Comparison of ENCODE assay signal across 3 cellular contexts in the genomic region with DNA sequence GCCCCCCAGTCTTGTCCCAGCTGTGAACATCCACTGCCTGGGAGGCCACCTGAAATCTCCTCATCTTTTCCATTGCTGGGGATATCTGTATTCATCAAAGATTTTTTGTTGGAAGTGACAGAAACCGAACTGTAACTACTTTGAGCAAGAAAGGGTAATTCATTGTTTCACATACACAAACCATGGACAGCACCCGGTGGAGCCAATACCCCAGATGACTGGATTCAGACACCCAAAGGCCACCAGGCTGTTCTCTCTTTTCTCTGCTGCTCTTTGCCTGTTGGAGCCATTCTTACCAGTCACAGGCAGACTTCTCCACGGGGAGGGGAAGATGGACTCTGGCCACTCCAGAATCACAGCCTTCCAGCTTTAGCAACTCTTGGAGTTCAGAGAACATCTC.
A peak's percentile ranks its signal among the peaks of the same experiment; 100 is the strongest.
TF ChIP-seq lines count a peak whose summit lies in the region.

No MANE protein-coding gene starts in this region.

TF ChIP-seq in HepG2, 621 proteins besides CTCF, POLR2A, EP300 and RAD21 (continues in another document):
- TF ChIP-seq MIER2 (CRISPR knock-in tag; IDR thresholded peaks at IDR 0.05) = peak; percentile 92
- TF ChIP-seq ZFY (CRISPR knock-in tag; IDR thresholded peaks at IDR 0.05) = no peak
- no peak for TF ChIP-seq MYC (CRISPR knock-in tag; IDR thresholded peaks at IDR 0.05; ENCODE audit: borderline replicate concordance)
- no peak for TF ChIP-seq ZNF121 (CRISPR knock-in tag; IDR thresholded peaks at IDR 0.05)
- no peak for TF ChIP-seq ZNF574 (CRISPR knock-in tag; IDR thresholded peaks at IDR 0.05)
- no peak for TF ChIP-seq SOX13 (IDR thresholded peaks at IDR 0.05)
- no peak for TF ChIP-seq SOX13 (CRISPR knock-in tag; conservative IDR thresholded peaks at IDR 0.05 in 1 of 2, IDR thresholded peaks at IDR 0.05 in 1 of 2)
- no peak for TF ChIP-seq TFAP4 (IDR thresholded peaks at IDR 0.05; ENCODE audit: borderline replicate concordance, low read depth)
- TF ChIP-seq DNMT1 (CRISPR knock-in tag; IDR thresholded peaks at IDR 0.05) = no peak
- TF ChIP-seq ZSCAN21 (CRISPR knock-in tag; IDR thresholded peaks at IDR 0.05; ENCODE audit: borderline replicate concordance) = no peak
- no peak for TF ChIP-seq NFYB (CRISPR knock-in tag; IDR thresholded peaks at IDR 0.05)
- no peak for TF ChIP-seq ZNF616 (CRISPR knock-in tag; IDR thresholded peaks at IDR 0.05; ENCODE audit: low read depth)
- no peak for TF ChIP-seq ADNP (CRISPR knock-in tag; IDR thresholded peaks at IDR 0.05)
- no peak for TF ChIP-seq KLF15 (CRISPR knock-in tag; IDR thresholded peaks at IDR 0.05; ENCODE audit: borderline replicate concordance)

TF ChIP-seq in PFSK-1, 5 proteins besides CTCF, POLR2A, EP300 and RAD21:
- TF ChIP-seq SIN3A (IDR thresholded peaks at IDR 0.05; ENCODE audit: borderline replicate concordance, insufficient read depth, low read length) (no peak), TAF1 (IDR thresholded peaks at IDR 0.05; ENCODE audit: borderline replicate concordance, insufficient read depth, low read length) (no peak), FOXP2 (optimal IDR thresholded peaks at IDR 0.05; ENCODE audit: borderline replicate concordance, extremely low read depth, extremely low read length, insufficient read depth) (no peak), POLR2AphosphoS5 (IDR thresholded peaks at IDR 0.05; ENCODE audit: low read depth, low read length) (no peak)
- TF ChIP-seq, protein P1, sequence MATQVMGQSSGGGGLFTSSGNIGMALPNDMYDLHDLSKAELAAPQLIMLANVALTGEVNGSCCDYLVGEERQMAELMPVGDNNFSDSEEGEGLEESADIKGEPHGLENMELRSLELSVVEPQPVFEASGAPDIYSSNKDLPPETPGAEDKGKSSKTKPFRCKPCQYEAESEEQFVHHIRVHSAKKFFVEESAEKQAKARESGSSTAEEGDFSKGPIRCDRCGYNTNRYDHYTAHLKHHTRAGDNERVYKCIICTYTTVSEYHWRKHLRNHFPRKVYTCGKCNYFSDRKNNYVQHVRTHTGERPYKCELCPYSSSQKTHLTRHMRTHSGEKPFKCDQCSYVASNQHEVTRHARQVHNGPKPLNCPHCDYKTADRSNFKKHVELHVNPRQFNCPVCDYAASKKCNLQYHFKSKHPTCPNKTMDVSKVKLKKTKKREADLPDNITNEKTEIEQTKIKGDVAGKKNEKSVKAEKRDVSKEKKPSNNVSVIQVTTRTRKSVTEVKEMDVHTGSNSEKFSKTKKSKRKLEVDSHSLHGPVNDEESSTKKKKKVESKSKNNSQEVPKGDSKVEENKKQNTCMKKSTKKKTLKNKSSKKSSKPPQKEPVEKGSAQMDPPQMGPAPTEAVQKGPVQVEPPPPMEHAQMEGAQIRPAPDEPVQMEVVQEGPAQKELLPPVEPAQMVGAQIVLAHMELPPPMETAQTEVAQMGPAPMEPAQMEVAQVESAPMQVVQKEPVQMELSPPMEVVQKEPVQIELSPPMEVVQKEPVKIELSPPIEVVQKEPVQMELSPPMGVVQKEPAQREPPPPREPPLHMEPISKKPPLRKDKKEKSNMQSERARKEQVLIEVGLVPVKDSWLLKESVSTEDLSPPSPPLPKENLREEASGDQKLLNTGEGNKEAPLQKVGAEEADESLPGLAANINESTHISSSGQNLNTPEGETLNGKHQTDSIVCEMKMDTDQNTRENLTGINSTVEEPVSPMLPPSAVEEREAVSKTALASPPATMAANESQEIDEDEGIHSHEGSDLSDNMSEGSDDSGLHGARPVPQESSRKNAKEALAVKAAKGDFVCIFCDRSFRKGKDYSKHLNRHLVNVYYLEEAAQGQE (IDR thresholded peaks at IDR 0.05; ENCODE audit: insufficient read depth in 1 of 2, low read depth in 2 of 2, low read length in 2 of 2) = peak; percentile 60 to 87

TF ChIP-seq in endothelial cell of umbilical vein, 7 proteins besides CTCF, POLR2A, EP300 and RAD21:
- TF ChIP-seq POLR2AphosphoS5 (IDR thresholded peaks at IDR 0.05; ENCODE audit: insufficient read depth, low read depth, low read length) (no peak), GATA2 (IDR thresholded peaks at IDR 0.05; ENCODE audit: insufficient read depth, insufficient read length, low read depth, low read length) (no peak), EZH2 (IDR thresholded peaks at IDR 0.05; ENCODE audit: borderline replicate concordance, low read depth, low read length, severe bottlenecking) (no peak), MYC (IDR thresholded peaks at IDR 0.05; ENCODE audit: low read depth, low read length) (no peak), JUN (IDR thresholded peaks at IDR 0.05; ENCODE audit: borderline replicate concordance, insufficient read depth, insufficient read length, low read depth) (no peak), FOS (IDR thresholded peaks at IDR 0.05; ENCODE audit: borderline replicate concordance, insufficient read depth, low read length) (no peak)
- TF ChIP-seq, protein P2, sequence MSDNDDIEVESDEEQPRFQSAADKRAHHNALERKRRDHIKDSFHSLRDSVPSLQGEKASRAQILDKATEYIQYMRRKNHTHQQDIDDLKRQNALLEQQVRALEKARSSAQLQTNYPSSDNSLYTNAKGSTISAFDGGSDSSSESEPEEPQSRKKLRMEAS (IDR thresholded peaks at IDR 0.05; ENCODE audit: insufficient read depth, insufficient read length) = no peak
